9 cellular contexts compared by ENCODE assay signal in the genomic region with DNA sequence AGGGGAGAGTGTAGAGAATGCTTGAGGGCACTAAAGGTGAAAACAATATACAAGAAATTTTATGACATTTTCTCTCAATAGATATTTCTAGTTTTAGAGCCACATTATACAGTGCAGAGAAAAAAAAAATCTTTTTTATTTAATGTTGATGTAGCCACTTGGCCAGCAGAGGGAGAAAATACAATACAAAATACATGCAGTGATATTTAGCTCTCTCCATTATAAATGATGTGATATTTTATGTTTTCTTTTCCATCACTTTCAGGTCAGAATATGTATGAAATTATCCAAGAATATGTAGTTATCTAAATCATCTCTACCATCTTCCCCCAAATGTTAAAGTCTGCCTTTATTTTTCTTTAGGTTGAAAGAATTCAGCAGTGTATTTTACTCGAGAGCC.
DNase-seq lines count a peak whose midpoint lies in the region; ATAC-seq and TF ChIP-seq lines count a peak whose summit lies in the region.
"Had no signal": no experiment of that assay in that cellular context is flagged by ENCODE, and none has a peak within 500 bp of the region (broad histone marks: within the 10 kb centered on the region; RNA-seq: fewer than 3 reads in every experiment).

No MANE protein-coding gene starts in this region.

- 0 out of 2 replicates have a peak, but pooled peaks have one; percentile 12 for TF ChIP-seq CTCF in WERI-Rb-1 (IDR thresholded peaks at IDR 0.05; ENCODE audit: low read depth, low read length)
- TF ChIP-seq CTCF in right lobe of liver (IDR thresholded peaks at IDR 0.05): peak; percentile 16 to 34 (median 26)

- H3K9me3 ChIP-seq in WERI-Rb-1 (ENCODE audit: severe bottlenecking): no peaks in the 10 kb centered on the region
- H3K9me3 ChIP-seq in right lobe of liver: no peaks in the 10 kb centered on the region

- no peak overlapping the region for H3K27ac ChIP-seq in WERI-Rb-1
- H3K27ac ChIP-seq in right lobe of liver: no peak overlapping the region

- intact Hi-C loops in right lobe of liver (cut with DNase I): no loop called here

- ATAC-seq in right lobe of liver (peak in 1 of 4 donors; percentile 32), GM19467 (IDR thresholded peaks at IDR 0.05; ENCODE audit: unreplicated experiment) (no peak)

- H3K4me3 ChIP-seq in WERI-Rb-1 (ENCODE audit: low read depth, low read length) (no peak overlapping the region), right lobe of liver (no peak overlapping the region)
- H3K4me3 ChIP-seq: lung had no signal

- no peaks in the 10 kb centered on the region for H3K4me1 ChIP-seq in right lobe of liver

- TF ChIP-seq POLR2A in right lobe of liver (IDR thresholded peaks at IDR 0.05): no peak

- DNase-seq in ELR (ENCODE audit: low read depth) (peak; percentile 3), KG1 (lab: John Stamatoyannopoulos, UW) (peak; percentile 2), WERI-Rb-1 (no peak), right lobe of liver (no peak), HCEC 1CT (no peak), activated gamma-delta T cell treated with Interleukin-2 at 50 U/mL for 16 hours (no peak)
- no peak for DNase-seq in activated CD4-positive, CD25-positive, alpha-beta regulatory T cell (lab: John Stamatoyannopoulos, UW)

- WGBS in right lobe of liver (ENCODE audit: insufficient coverage, low coverage, low lambda C conversion rate, missing lambda C conversion rate): 23% methylated on average over 1 of the region's 1 CpG

- H3K36me3 ChIP-seq in WERI-Rb-1: no peaks in the 10 kb centered on the region
- peaks cover 0 to 2% (median 0%) of the 10 kb centered on the region in 4 donors for H3K36me3 ChIP-seq in right lobe of liver

- H3K27me3 ChIP-seq in WERI-Rb-1 (ENCODE audit: insufficient read depth, low read depth, severe bottlenecking) (no peaks in the 10 kb centered on the region), right lobe of liver (no peaks in the 10 kb centered on the region)

Comparison
In these comparisons a context has a peak if more than half of its experiments do, and no peak if none do; other contexts are left out.
1. DNase-seq: peak in ELR (single experiment) and KG1 (single experiment); none in WERI-Rb-1 (single experiment), right lobe of liver (0 of 3), HCEC 1CT (single experiment), activated gamma-delta T cell treated with Interleukin-2 at 50 U/mL for 16 hours (single experiment) and activated CD4-positive, CD25-positive, alpha-beta regulatory T cell (0 of 4).